In genomic region chr3:82824491-82824890, GRCh38 we compare ENCODE assay signal across 24 cellular contexts.
"Had no signal": no experiment of that assay in that cellular context is flagged by ENCODE, and none has a peak within 500 bp of the region (broad histone marks: within the 10 kb centered on the region; RNA-seq: fewer than 3 reads in every experiment).

No MANE protein-coding gene starts in this region.

- ATAC-seq: esophagus mucosa; heart right ventricle; left ventricle myocardium superior; lower lobe of right lung; natural killer cell; pancreas; right lobe of liver; stimulated activated naive CD8-positive, alpha-beta T cell treated with anti-CD3 and anti-CD28 coated beads, Interleukin-15, amount 100 ng/mL, for 72 hours; upper lobe of right lung had no signal

- H3K27ac ChIP-seq: epithelial cell of prostate, heart right ventricle, lower lobe of right lung, pancreas, right lobe of liver, suprapubic skin, transverse colon, upper lobe of right lung, uterus had no signal

- H3K4me1 ChIP-seq: heart right ventricle, lower lobe of right lung, pancreas, right lobe of liver, suprapubic skin, transverse colon, upper lobe of right lung, uterus had no signal

- H3K36me3 ChIP-seq: heart right ventricle, lower lobe of right lung, pancreas, right lobe of liver, suprapubic skin, transverse colon, upper lobe of right lung, uterus had no signal

- H3K27me3 ChIP-seq: heart right ventricle, pancreas, right lobe of liver, suprapubic skin, transverse colon, upper lobe of right lung, uterus had no signal

- DNase-seq: cortex of kidney; foreskin melanocyte; glutamatergic neuron; heart right ventricle; hypothalamus; immature natural killer cell; left ventricle myocardium superior; lower lobe of right lung; natural killer cell; pancreas; retina; right lobe of liver; small intestine; stimulated activated CD4-positive, alpha-beta T cell treated with anti-CD3 and anti-CD28 coated beads, Interleukin-15, amount 100 ng/mL, for 24 hours; stimulated activated CD4-positive, alpha-beta T cell treated with anti-CD3 and anti-CD28 coated beads, Interleukin-2, amount 100 ng/mL, for 48 hours; stimulated activated CD8-positive, alpha-beta memory T cell treated with anti-CD3 and anti-CD28 coated beads, Interleukin-4, amount 100 ng/mL, for 48 hours; stimulated activated naive CD4-positive, alpha-beta T cell; stimulated activated naive CD8-positive, alpha-beta T cell treated with anti-CD3 and anti-CD28 coated beads, Interleukin-15, amount 100 ng/mL, for 72 hours; transverse colon; upper lobe of right lung; uterus had no signal

- H3K4me3 ChIP-seq: heart right ventricle, lower lobe of right lung, pancreas, right lobe of liver, suprapubic skin, transverse colon, upper lobe of right lung, uterus had no signal

- H3K9me3 ChIP-seq: lower lobe of right lung, pancreas, right lobe of liver, suprapubic skin, upper lobe of right lung, uterus had no signal
